13 cellular contexts compared by ENCODE assay signal in genomic region chr11:116314012-116314411, GRCh38.
A peak's percentile ranks its signal among the peaks of the same experiment; 100 is the strongest.
DNase-seq lines count a peak whose midpoint lies in the region; ATAC-seq and TF ChIP-seq lines count a peak whose summit lies in the region.
"Had no signal": no experiment of that assay in that cellular context is flagged by ENCODE, and none has a peak within 500 bp of the region (broad histone marks: within the 10 kb centered on the region; RNA-seq: fewer than 3 reads in every experiment).

No MANE protein-coding gene starts in this region.

- H3K4me2 ChIP-seq in BLaER1 treated with 17β-estradiol and CSF1 and Interleukin-3, amounts not matched to agents 10 nM and 100 nM, result peak overlapping the region; percentile 82 to 94 (median 88)
- H3K4me2 ChIP-seq: GM23338 had no signal

- no peaks in the 10 kb centered on the region for H3K27me3 ChIP-seq in BLaER1 treated with 17β-estradiol and CSF1 and Interleukin-3, amounts not matched to agents 10 nM and 100 nM
- no peaks in the 10 kb centered on the region for H3K27me3 ChIP-seq in upper lobe of right lung

- H4K20me1 ChIP-seq in BLaER1 treated with 17β-estradiol and CSF1 and Interleukin-3, amounts not matched to agents 10 nM and 100 nM, result 0 out of 22 replicates have a peak, but pooled peaks cover 0 to 3% (median 0%) of the 10 kb centered on the region in 11 experiments

- H3K27ac ChIP-seq in BLaER1 treated with 17β-estradiol and CSF1 and Interleukin-3, amounts not matched to agents 10 nM and 100 nM, result no peak overlapping the region; a peak in 1 of 22 replicates
- no peak overlapping the region for H3K27ac ChIP-seq in upper lobe of right lung
- H3K27ac ChIP-seq: C4-2B had no signal

- no peak overlapping the region for H3K4me3 ChIP-seq in BLaER1 treated with 17β-estradiol and CSF1 and Interleukin-3, amounts not matched to agents 10 nM and 100 nM
- no peak overlapping the region for H3K4me3 ChIP-seq in upper lobe of right lung
- H3K4me3 ChIP-seq: GM12878, GM23338 had no signal

- DNase-seq in MV-4-11 (lab: John Stamatoyannopoulos, UW), result peak; percentile 86
- DNase-seq in upper lobe of right lung, result no peak
- DNase-seq in NCI-H1092 (lab: John Stamatoyannopoulos, UW), result no peak
- DNase-seq in activated CD8-positive, alpha-beta T cell treated with anti-CD3 and anti-CD28 coated beads, Interleukin-2, amount 10 ng/mL, durations not matched to agents 7 days and 5 days, result no peak
- no peak for DNase-seq in left cardiac atrium
- DNase-seq: ACHN; CD4-positive, alpha-beta memory T cell; H9 had no signal

- H3K9me3 Mint-ChIP-seq in brain, result peaks cover 2 to 11% (median 5%) of the 10 kb centered on the region in 5 experiments
- no peaks in the 10 kb centered on the region for H3K9me3 Mint-ChIP-seq in activated CD8-positive, alpha-beta T cell treated with anti-CD3 and anti-CD28 coated beads, Interleukin-2, amount 10 ng/mL, durations not matched to agents 7 days and 5 days (ENCODE audit: insufficient read depth)
- H3K9me3 Mint-ChIP-seq: GM23338, H9 had no signal

- peaks cover 4% of the 10 kb centered on the region for H3K36me3 Mint-ChIP-seq in brain
- no peaks in the 10 kb centered on the region for H3K36me3 Mint-ChIP-seq in activated CD8-positive, alpha-beta T cell treated with anti-CD3 and anti-CD28 coated beads, Interleukin-2, amount 10 ng/mL, durations not matched to agents 7 days and 5 days (ENCODE audit: low read depth)
- H3K36me3 Mint-ChIP-seq: CD4-positive, alpha-beta memory T cell had no signal

- H3K4me1 ChIP-seq in BLaER1 treated with 17β-estradiol and CSF1 and Interleukin-3, amounts not matched to agents 10 nM and 100 nM, result peaks cover 27 to 42% (median 35%) of the 10 kb centered on the region in 10 experiments
- H3K4me1 ChIP-seq in upper lobe of right lung, result peaks cover 18% of the 10 kb centered on the region

- H3K4me1 Mint-ChIP-seq in brain, result peaks cover 56% of the 10 kb centered on the region
- H3K4me1 Mint-ChIP-seq in activated CD8-positive, alpha-beta T cell treated with anti-CD3 and anti-CD28 coated beads, Interleukin-2, amount 10 ng/mL, durations not matched to agents 7 days and 5 days (ENCODE audit: low read depth), result no peaks in the 10 kb centered on the region

- POLR2A ChIA-PET in activated CD8-positive, alpha-beta T cell treated with anti-CD3 and anti-CD28 coated beads, Interleukin-2, amount 10 ng/mL, durations not matched to agents 7 days and 5 days (lab: Charles Lee), result no interaction called here

- no peak overlapping the region for H3K9ac ChIP-seq in BLaER1 treated with 17β-estradiol and CSF1 and Interleukin-3, amounts not matched to agents 10 nM and 100 nM

- no peaks in the 10 kb centered on the region for H3K9me3 ChIP-seq in BLaER1 treated with 17β-estradiol and CSF1 and Interleukin-3, amounts not matched to agents 10 nM and 100 nM (replicated peaks in 1 of 11)
- H3K9me3 ChIP-seq in upper lobe of right lung, result no peaks in the 10 kb centered on the region

- peak overlapping the region in 3 of 5 experiments; percentile 61 to 96 (median 95) for H3K27ac Mint-ChIP-seq in brain
- no peak overlapping the region for H3K27ac Mint-ChIP-seq in activated CD8-positive, alpha-beta T cell treated with anti-CD3 and anti-CD28 coated beads, Interleukin-2, amount 10 ng/mL, durations not matched to agents 7 days and 5 days
- H3K27ac Mint-ChIP-seq: CD4-positive, alpha-beta memory T cell; GM23338; H9 had no signal

- peaks cover 8% of the 10 kb centered on the region for H3K27me3 Mint-ChIP-seq in brain
- no peaks in the 10 kb centered on the region for H3K27me3 Mint-ChIP-seq in activated CD8-positive, alpha-beta T cell treated with anti-CD3 and anti-CD28 coated beads, Interleukin-2, amount 10 ng/mL, durations not matched to agents 7 days and 5 days (ENCODE audit: low read depth)

- CTCF ChIA-PET in activated CD8-positive, alpha-beta T cell treated with anti-CD3 and anti-CD28 coated beads, Interleukin-2, amount 10 ng/mL, durations not matched to agents 7 days and 5 days (lab: Charles Lee), result no interaction called here

- H3K4me3 Mint-ChIP-seq in brain, result no peak overlapping the region
- no peak overlapping the region for H3K4me3 Mint-ChIP-seq in activated CD8-positive, alpha-beta T cell treated with anti-CD3 and anti-CD28 coated beads, Interleukin-2, amount 10 ng/mL, durations not matched to agents 7 days and 5 days
- H3K4me3 Mint-ChIP-seq: CD4-positive, alpha-beta memory T cell; GM23338; H9 had no signal

- intact Hi-C loops in upper lobe of right lung (cut with DNase I), result no loop called here
- intact Hi-C loops in left cardiac atrium (cut with DNase I), result no loop called here

- no peaks in the 10 kb centered on the region for H3K36me3 ChIP-seq in BLaER1 treated with 17β-estradiol and CSF1 and Interleukin-3, amounts not matched to agents 10 nM and 100 nM
- H3K36me3 ChIP-seq in upper lobe of right lung, result no peaks in the 10 kb centered on the region

- TF ChIP-seq CTCF in brain (conservative IDR thresholded peaks at IDR 0.05) (no peak), upper lobe of right lung (IDR thresholded peaks at IDR 0.05) (no peak)

- ATAC-seq in upper lobe of right lung, result peak; percentile 55
- ATAC-seq in activated CD8-positive, alpha-beta T cell treated with anti-CD3 and anti-CD28 coated beads, Interleukin-2, amount 10 ng/mL, durations not matched to agents 7 days and 5 days, result no peak
- ATAC-seq in left cardiac atrium, result no peak
- ATAC-seq: GM12878, GM23338 had no signal
